24 cellular contexts compared by ENCODE assay signal in genomic region chr6:116316772-116317467, GRCh38. TPM values are rescaled to one million over a fixed set of nuclear protein-coding genes. Genes with fewer than 3 reads are reported as not detected.
DNase-seq lines count a peak whose midpoint lies in the region; ATAC-seq and TF ChIP-seq lines count a peak whose summit lies in the region.
"Had no signal": no experiment of that assay in that cellular context is flagged by ENCODE, and none has a peak within 500 bp of the region (broad histone marks: within the 10 kb centered on the region; RNA-seq: fewer than 3 reads in every experiment).

No MANE protein-coding gene starts in this region.

- 69 to 80% (median 73%) methylated on average over 2 of the region's 2 CpGs for WGBS in psoas muscle, 3 donors

- ATAC-seq in GM23338 = no peak
- ATAC-seq in Right ventricle myocardium superior (ENCODE audit: poor library complexity) = peak; percentile 77
- ATAC-seq in psoas muscle = peak in 3 of 4 donors; percentile 38 to 69 (median 56)
- no peak for ATAC-seq in HG03439 (IDR thresholded peaks at IDR 0.05; ENCODE audit: unreplicated experiment)
- no peak; the same call in 1 of the 2 replicates for ATAC-seq in WTC11

- H3K27ac Mint-ChIP-seq in GM23338 = peak overlapping the region; percentile 6; the same call in 1 of the 2 replicates
- no peak overlapping the region for H3K27ac Mint-ChIP-seq in WTC11
- H3K27ac Mint-ChIP-seq: activated CD4-positive, alpha-beta memory T cell treated with anti-CD3 and anti-CD28 coated beads for 36 hours; T-helper 1 cell treated with Interleukin-12 subunit alpha and Interleukin-12 subunit beta and Interleukin-4 antibody, amounts not matched to agents 30 μg/mL and 1 μg/mL, for 36 hours had no signal

- in situ Hi-C loops in SK-MEL-5 (cut with HindIII; ENCODE audit: low pct_unique_long_range_greater_than_20kb, low sequenced_read_pairs) = no loop called here

- no peaks in the 10 kb centered on the region for H3K36me3 Mint-ChIP-seq in GM23338 (ENCODE audit: low read depth)
- no peaks in the 10 kb centered on the region for H3K36me3 Mint-ChIP-seq in WTC11
- H3K36me3 Mint-ChIP-seq: activated CD4-positive, alpha-beta memory T cell treated with anti-CD3 and anti-CD28 coated beads for 36 hours had no signal

- no peaks in the 10 kb centered on the region for H4K20me1 ChIP-seq in GM23338 (replicated peaks; ENCODE audit: insufficient read depth)

- POLR2A ChIA-PET in WTC11 (lab: Charles Lee) = no interaction called here

- H3K4me3 Mint-ChIP-seq in GM23338 = no peak overlapping the region
- H3K4me3 Mint-ChIP-seq in WTC11 = no peak overlapping the region
- H3K4me3 Mint-ChIP-seq: activated CD4-positive, alpha-beta memory T cell treated with anti-CD3 and anti-CD28 coated beads for 36 hours; H9; T-helper 1 cell treated with Interleukin-12 subunit alpha and Interleukin-12 subunit beta and Interleukin-4 antibody, amounts not matched to agents 30 μg/mL and 1 μg/mL, for 36 hours had no signal

- H3K9me3 Mint-ChIP-seq in GM23338 (no peaks in the 10 kb centered on the region), WTC11 (no peaks in the 10 kb centered on the region)
- H3K9me3 Mint-ChIP-seq: activated CD4-positive, alpha-beta memory T cell treated with anti-CD3 and anti-CD28 coated beads for 36 hours; H9; T-helper 1 cell treated with Interleukin-12 subunit alpha and Interleukin-12 subunit beta and Interleukin-4 antibody, amounts not matched to agents 30 μg/mL and 1 μg/mL, for 36 hours had no signal

- H3K36me3 ChIP-seq in GM23338 (ENCODE audit: insufficient read depth) (no peaks in the 10 kb centered on the region), psoas muscle (ENCODE audit: insufficient read depth in 1 of 2, low read depth in 1 of 2) (no peaks in the 10 kb centered on the region)
- H3K36me3 ChIP-seq: pancreas, SJCRH30, WERI-Rb-1 had no signal

- H2AFZ ChIP-seq in GM23338 = no peak overlapping the region
- H2AFZ ChIP-seq: hepatocyte had no signal

- H3K27ac ChIP-seq in GM23338 (ENCODE audit: low read depth) (no peak overlapping the region), psoas muscle (no peak overlapping the region)
- H3K27ac ChIP-seq: C4-2B, hepatocyte, HL-60, pancreas, SJCRH30, WERI-Rb-1 had no signal

- H3K4me1 Mint-ChIP-seq in GM23338 (peaks cover 4% of the 10 kb centered on the region), WTC11 (peaks cover 4% of the 10 kb centered on the region)

- H3K79me2 ChIP-seq in GM23338 (replicated peaks; ENCODE audit: insufficient read depth) = no peaks in the 10 kb centered on the region
- H3K79me2 ChIP-seq: hepatocyte had no signal

- no peaks in the 10 kb centered on the region for H3K9me2 ChIP-seq in GM23338 (ENCODE audit: insufficient read depth)

- H3K4me3 ChIP-seq in GM23338 (no peak overlapping the region), psoas muscle (no peak overlapping the region)
- H3K4me3 ChIP-seq: hepatocyte, pancreas, SJCRH30 had no signal

- CTCF ChIA-PET in WTC11 (lab: Charles Lee) = interaction anchor here (1.3 to 1.8 kb wide), 2 partner anchors 8 to 29 kb away, joined by 3 to 14 read pairs; no protein-coding TSS in a partner anchor

- no peaks in the 10 kb centered on the region for H3K9me3 ChIP-seq in psoas muscle
- H3K9me3 ChIP-seq: pancreas, SJCRH30 had no signal

- no peak for DNase-seq in GM23338 (ENCODE audit: low spot score)
- peak; percentile 52 for DNase-seq in SK-MEL-5 (ENCODE audit: low read depth, low spot score)
- DNase-seq in Right ventricle myocardium superior = peak; percentile 75
- DNase-seq in psoas muscle = peak; percentile 48 to 75
- DNase-seq in NCI-H446 treated with DMSO at 0.1 percent for 48 hours (lab: John Stamatoyannopoulos, UW) = no peak
- no peak for DNase-seq in stimulated activated naive CD4-positive, alpha-beta T cell treated with Interleukin-2 at 50 U/mL for 16 hours (lab: John Stamatoyannopoulos, UW)
- DNase-seq in WTC11 (ENCODE audit: low spot score) = no peak
- DNase-seq: ACHN; activated CD4-positive, alpha-beta memory T cell treated with anti-CD3 and anti-CD28 coated beads for 36 hours; amygdala; effector memory CD4-positive, alpha-beta T cell; H9; mammary epithelial cell; NCI-H2029; NCI-H510A; stimulated activated CD4-positive, alpha-beta T cell treated with anti-CD3 and anti-CD28 coated beads, Interleukin-4, amount 100 ng/mL, for 1 hour; WERI-Rb-1 had no signal

- H3K27me3 ChIP-seq in GM23338 (ENCODE audit: insufficient read depth) (no peaks in the 10 kb centered on the region), psoas muscle (ENCODE audit: insufficient read depth in 3 of 3, low read length in 2 of 3) (no peaks in the 10 kb centered on the region)
- H3K27me3 ChIP-seq: hepatocyte, pancreas, SJCRH30 had no signal

- TF ChIP-seq CTCF in GM23338 (conservative IDR thresholded peaks at IDR 0.05; ENCODE audit: low read depth in 2 of 2) = 0 out of 4 replicates have a peak, but pooled peaks have one; percentile 0 to 19
- TF ChIP-seq CTCF in psoas muscle (IDR thresholded peaks at IDR 0.05) = no peak
- no peak for TF ChIP-seq CTCF in WTC11 (IDR thresholded peaks at IDR 0.05)

- no peaks in the 10 kb centered on the region for H3F3A ChIP-seq in GM23338 (replicated peaks; ENCODE audit: low read depth)

- intact Hi-C loops in Right ventricle myocardium superior (cut with DNase I) = no loop called here
- intact Hi-C loops in psoas muscle (cut with DNase I) = no loop called here

- no peaks in the 10 kb centered on the region for H3K27me3 Mint-ChIP-seq in GM23338 (ENCODE audit: insufficient read depth, low read depth, poor library complexity)
- no peaks in the 10 kb centered on the region for H3K27me3 Mint-ChIP-seq in WTC11 (ENCODE audit: low read depth)
- H3K27me3 Mint-ChIP-seq: activated CD4-positive, alpha-beta memory T cell treated with anti-CD3 and anti-CD28 coated beads for 36 hours had no signal

- H3K4me1 ChIP-seq in GM23338 (ENCODE audit: insufficient read depth) (no peaks in the 10 kb centered on the region; the same call in 1 of the 2 replicates), psoas muscle (no peaks in the 10 kb centered on the region)
- H3K4me1 ChIP-seq: SJCRH30 had no signal

- no peak overlapping the region for H3K4me2 ChIP-seq in GM23338
- H3K4me2 ChIP-seq: hepatocyte had no signal

TF ChIP-seq in GM23338, 12 proteins besides CTCF, POLR2A, EP300 and RAD21:
- TF ChIP-seq ETS1 (IDR thresholded peaks at IDR 0.05) = no peak
- TF ChIP-seq POLR2AphosphoS5 (IDR thresholded peaks at IDR 0.05; ENCODE audit: low read depth) = no peak
- no peak for TF ChIP-seq EZH2phosphoT487 (IDR thresholded peaks at IDR 0.05; ENCODE audit: unreplicated experiment)
- no peak for TF ChIP-seq NANOG (IDR thresholded peaks at IDR 0.05; ENCODE audit: borderline replicate concordance)
- TF ChIP-seq JUNB (IDR thresholded peaks at IDR 0.05; ENCODE audit: unreplicated experiment) = no peak
- TF ChIP-seq STAT1 (IDR thresholded peaks at IDR 0.05; ENCODE audit: unreplicated experiment) = no peak
- no peak for TF ChIP-seq ZNF114 (CRISPR knock-in tag; IDR thresholded peaks at IDR 0.05)
- no peak for TF ChIP-seq CREB1 (CRISPR knock-in tag; IDR thresholded peaks at IDR 0.05; ENCODE audit: low read depth)
TF ChIP-seq in GM23338: peak in this region for 0.

TF ChIP-seq in WTC11, 78 proteins besides CTCF, POLR2A, EP300 and RAD21:
- TF ChIP-seq ESRRA (CRISPR knock-in tag; IDR thresholded peaks at IDR 0.05; ENCODE audit: borderline replicate concordance) (no peak), NFE2L1 (CRISPR knock-in tag; IDR thresholded peaks at IDR 0.05) (no peak), TCF7 (CRISPR knock-in tag; IDR thresholded peaks at IDR 0.05; ENCODE audit: low read depth) (no peak), ZNF512 (CRISPR knock-in tag; IDR thresholded peaks at IDR 0.05; ENCODE audit: borderline replicate concordance) (no peak), CREM (CRISPR knock-in tag; IDR thresholded peaks at IDR 0.05) (no peak), ZNF138 (CRISPR knock-in tag; conservative IDR thresholded peaks at IDR 0.05) (no peak), EMX1 (CRISPR knock-in tag; IDR thresholded peaks at IDR 0.05) (no peak)

RNA-seq across cellular contexts. Expression of gene TSPYL1, which starts 37.2 kb away (rescaled TPM):
- total RNA-seq in GM23338 (2014; rRNA removed; shearing (Covaris generic)) = 61.8 and 66.1 TPM in 2 replicates
- polyA plus RNA-seq in GM23338 (2016; fragmentation: Nextera tagmentation; extraction: Ambion mirVana) (24.6 and 24.9 TPM in 2 replicates), psoas muscle (10 to 100 TPM; 20.5 to 55.1 (median 23.3) TPM)
- 37.4 and 40.2 TPM in 2 replicates for total RNA-seq in SK-MEL-5 (2014; rRNA removed; shearing (Covaris generic))
- 34.3 and 35.7 TPM in 2 replicates for polyA plus RNA-seq in SK-MEL-5 (2015; cell fraction: cytosol; rRNA removed)
- polyA plus RNA-seq in SK-MEL-5 (2015; cell fraction: nucleus; rRNA removed) = 15.6 and 20.6 TPM in 2 replicates
- total RNA-seq in Right ventricle myocardium superior (70.3 TPM), psoas muscle (100 to 1,000 TPM in 3 of 4 donors, 10 to 100 TPM in 1; 96.3 to 174 (median 130) TPM), WTC11 (2021) (62.4 to 68.6 TPM (median 64.3 TPM) in 3 replicates)

RNA-seq across cellular contexts. Expression of gene DSE, which starts 53.8 kb away (rescaled TPM):
- 41.5 and 45.2 TPM in 2 replicates for total RNA-seq in GM23338 (2014; rRNA removed; shearing (Covaris generic))
- polyA plus RNA-seq in GM23338 (2016; fragmentation: Nextera tagmentation; extraction: Ambion mirVana) = 16.8 and 18.8 TPM in 2 replicates
- total RNA-seq in SK-MEL-5 (2014; rRNA removed; shearing (Covaris generic)) = 0.40 and 1.0 TPM in 2 replicates
- polyA plus RNA-seq in SK-MEL-5 (2015; cell fraction: cytosol; rRNA removed) = 0.23 and 0.48 TPM in 2 replicates
- polyA plus RNA-seq in SK-MEL-5 (2015; cell fraction: nucleus; rRNA removed) = 4.4 and 7.2 TPM in 2 replicates
- 10.2 TPM for total RNA-seq in Right ventricle myocardium superior
- 10 to 100 TPM in 3 of 4 donors, 1 to 10 TPM in 1; 9.6 to 26.7 (median 12.1) TPM for total RNA-seq in psoas muscle
- 1 to 10 TPM; 2.3 to 5.2 (median 3.2) TPM for polyA plus RNA-seq in psoas muscle
- 66.3 to 78.3 TPM (median 71.2 TPM) in 3 replicates for total RNA-seq in WTC11 (2021)

Comparison
In these comparisons a context has a peak if more than half of its experiments do, and no peak if none do; other contexts are left out.
1. ATAC-seq: peak in Right ventricle myocardium superior (single experiment) and psoas muscle (3 of 4); none in GM23338 (single experiment), HG03439 (single experiment) and WTC11 (single experiment).
2. DNase-seq: peak in SK-MEL-5 (single experiment), Right ventricle myocardium superior (single experiment) and psoas muscle (2 of 2); none in GM23338 (single experiment), NCI-H446 treated with DMSO at 0.1 percent for 48 hours (single experiment), stimulated activated naive CD4-positive, alpha-beta T cell treated with Interleukin-2 at 50 U/mL for 16 hours (single experiment) and WTC11 (single experiment).
3. CTCF ChIP-seq: peak in GM23338 (2 of 2); none in psoas muscle (single experiment) and WTC11 (single experiment).